ENCODE assay signal across 14 cellular contexts in the genomic region with DNA sequence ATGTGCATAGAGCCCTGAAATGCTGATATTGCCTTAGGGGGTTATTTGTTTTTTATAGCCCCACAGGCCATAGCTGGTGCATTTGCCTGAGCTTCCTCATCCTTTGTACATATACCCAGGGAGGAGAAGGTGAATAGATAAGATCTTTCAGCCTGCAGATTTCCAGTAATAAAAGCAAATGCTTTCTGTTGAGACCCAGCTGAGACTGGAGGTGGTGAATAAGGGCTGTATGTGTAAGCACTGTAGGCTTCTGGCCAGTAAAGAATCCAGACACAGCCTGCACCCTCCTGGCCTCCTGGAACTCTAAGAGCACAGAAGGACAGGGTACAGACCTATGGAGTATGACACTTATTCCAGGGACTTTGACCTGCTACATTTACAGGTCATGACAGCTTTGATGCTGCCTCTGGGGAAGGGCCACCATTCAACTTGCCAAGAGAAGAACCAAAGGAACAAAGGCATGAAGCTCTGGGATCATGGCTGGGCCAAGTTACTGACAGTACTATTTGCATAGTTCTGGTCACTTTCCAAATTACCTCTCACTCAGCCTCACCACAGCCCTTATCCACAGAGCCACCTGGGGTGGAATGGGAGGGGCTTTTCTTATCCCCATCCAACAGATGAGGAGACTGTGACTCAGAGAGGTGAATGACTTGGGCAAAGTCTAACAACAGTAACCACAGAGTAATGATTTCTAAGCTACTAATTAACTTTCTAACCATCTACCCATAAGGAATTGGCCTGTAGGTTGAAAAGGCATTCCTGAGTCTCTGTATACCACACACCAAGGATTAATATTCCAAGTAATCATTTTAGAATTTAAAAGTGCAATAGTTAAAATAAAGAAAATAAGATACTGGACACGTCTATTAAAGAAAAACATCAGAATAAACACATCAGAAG.
A peak's percentile ranks its signal among the peaks of the same experiment; 100 is the strongest.
DNase-seq lines count a peak whose midpoint lies in the region; ATAC-seq and TF ChIP-seq lines count a peak whose summit lies in the region.
"Had no signal": no experiment of that assay in that cellular context is flagged by ENCODE, and none has a peak within 500 bp of the region (broad histone marks: within the 10 kb centered on the region; RNA-seq: fewer than 3 reads in every experiment).

No MANE protein-coding gene starts in this region.

- DNase-seq in GM23248 = peak; percentile 52
- DNase-seq in PC-9 = peak; percentile 60 to 79
- peak; percentile 13 for DNase-seq in myocyte (ENCODE audit: low read depth)
- DNase-seq in stimulated activated CD4-positive, alpha-beta T cell treated with anti-CD3 and anti-CD28 coated beads, Interleukin-1b, Interleukin-23, amount 100 ng/mL, for 48 hours = no peak
- DNase-seq: caudate nucleus, glutamatergic neuron, midbrain, SJCRH30 had no signal

- H3F3A ChIP-seq in GM23248 (ENCODE audit: insufficient read depth) = peaks cover 17% of the 10 kb centered on the region
- H3F3A ChIP-seq in PC-9 (ENCODE audit: insufficient read depth, low read depth) = peaks cover 23% of the 10 kb centered on the region

- no peak for TF ChIP-seq CTCF in PC-9 (conservative IDR thresholded peaks at IDR 0.05)

- WGBS in GM23248 (ENCODE audit: low coverage in 1 of 2, low lambda C conversion rate in 2 of 2, missing lambda C conversion rate in 2 of 2), 2 experiments = 4% methylated on average over 1 of the region's 1 CpG

- POLR2A ChIA-PET in PC-9 (lab: Charles Lee; ENCODE audit: unreplicated experiment) = interaction anchor here (0.5 to 0.6 kb wide), 4 partner anchors 45 to 353 kb away, joined by 3 to 4 read pairs (median 4); no protein-coding TSS in a partner anchor

- H3K9ac ChIP-seq in GM23248 = no peak overlapping the region

- H3K4me3 ChIP-seq in GM23248 = peak overlapping the region; percentile 8; the same call in 1 of the 2 replicates
- H3K4me3 ChIP-seq in PC-9 = no peak overlapping the region
- H3K4me3 ChIP-seq: SJCRH30, tibial nerve had no signal

- in situ Hi-C loops in GM23248 (cut with MboI) = no loop called here

- no TSS peak for BruUV-seq in PC-9 (replicated peaks; lab: Mats Ljungman, UMichigan)

- H3K79me2 ChIP-seq in GM23248 (ENCODE audit: insufficient read depth) (no peaks in the 10 kb centered on the region), PC-9 (ENCODE audit: low read depth) (no peaks in the 10 kb centered on the region)

- peaks cover 18% of the 10 kb centered on the region for H3K4me1 ChIP-seq in GM23248 (ENCODE audit: insufficient read depth)
- peaks cover 30% of the 10 kb centered on the region for H3K4me1 ChIP-seq in PC-9 (replicated peaks; ENCODE audit: insufficient read depth)
- H3K4me1 ChIP-seq: SJCRH30, tibial nerve had no signal

- H3K27me3 ChIP-seq in GM23248 (replicated peaks; ENCODE audit: insufficient read depth) = no peaks in the 10 kb centered on the region
- no peaks in the 10 kb centered on the region for H3K27me3 ChIP-seq in PC-9 (ENCODE audit: insufficient read depth, low read depth)
- H3K27me3 ChIP-seq: SJCRH30, tibial nerve had no signal

- H3K4me2 ChIP-seq in GM23248 (ENCODE audit: unreplicated experiment) (peak overlapping the region; percentile 30), PC-9 (peak overlapping the region; percentile 32)

- CTCF ChIA-PET in PC-9 (lab: Charles Lee) = interaction anchor here (0.6 to 1.0 kb wide), 2 partner anchors 34 to 179 kb away, joined by 3 to 4 read pairs; no protein-coding TSS in a partner anchor

- H2AFZ ChIP-seq in GM23248 (peak overlapping the region; percentile 34), PC-9 (no peak overlapping the region)

- H3K9me3 ChIP-seq in GM23248 (ENCODE audit: low read depth) (no peaks in the 10 kb centered on the region), PC-9 (ENCODE audit: insufficient read depth, low read depth) (peaks cover 7% of the 10 kb centered on the region)
- H3K9me3 ChIP-seq: SJCRH30, tibial nerve had no signal

- H3K27ac ChIP-seq in GM23248 (peak overlapping the region; percentile 42), PC-9 (peak overlapping the region; percentile 85)
- H3K27ac ChIP-seq: SJCRH30, tibial nerve had no signal

- H4K20me1 ChIP-seq in GM23248 (ENCODE audit: insufficient read depth) = no peaks in the 10 kb centered on the region
- no peaks in the 10 kb centered on the region for H4K20me1 ChIP-seq in PC-9 (ENCODE audit: insufficient read depth)

- H3K36me3 ChIP-seq in GM23248 (ENCODE audit: low read depth) (no peaks in the 10 kb centered on the region), PC-9 (ENCODE audit: low read depth) (no peaks in the 10 kb centered on the region)
- H3K36me3 ChIP-seq: SJCRH30, tibial nerve had no signal

- ATAC-seq in esophagus mucosa (peak; percentile 96), GM19351 (IDR thresholded peaks at IDR 0.05; ENCODE audit: unreplicated experiment) (no peak), HG02852 (IDR thresholded peaks at IDR 0.05; ENCODE audit: unreplicated experiment) (no peak), GM18520 (IDR thresholded peaks at IDR 0.05; ENCODE audit: unreplicated experiment) (no peak)
- ATAC-seq: activated CD4-positive, CD25-positive, alpha-beta regulatory T cell treated with anti-CD3 and anti-CD28 coated beads, Interleukin-2, amount 50 U/mL, for 24 hours had no signal

- intact Hi-C loops in PC-9 (cut with micrococcal nuclease; ENCODE audit: unreplicated experiment) = loop anchor here (1.0 to 10.0 kb wide), 4 partner anchors 37 to 607 kb away; partner anchors contain the start of gene KLF4

- H3K9me2 ChIP-seq in GM23248 (ENCODE audit: insufficient read depth) = no peaks in the 10 kb centered on the region
- no peaks in the 10 kb centered on the region for H3K9me2 ChIP-seq in PC-9 (ENCODE audit: insufficient read depth)
